Comparison of ENCODE assay signal across 19 cellular contexts in genomic region chr10:86659161-86659691, GRCh38. TPM values are rescaled to one million over a fixed set of nuclear protein-coding genes. Genes with fewer than 3 reads are reported as not detected.
"Had no signal": no experiment of that assay in that cellular context is flagged by ENCODE, and none has a peak within 500 bp of the region (broad histone marks: within the 10 kb centered on the region; RNA-seq: fewer than 3 reads in every experiment).

No MANE protein-coding gene starts in this region.

- H3K4me1 Mint-ChIP-seq: activated CD4-positive, alpha-beta T cell treated with anti-CD3 and anti-CD28 coated beads, Interleukin-2, amount 10 ng/mL, durations not matched to agents 7 days and 5 days; activated naive CD8-positive, alpha-beta T cell treated with anti-CD3 and anti-CD28 coated beads, Interleukin-2, amount 10 ng/mL, durations not matched to agents 7 days and 5 days; stimulated activated effector memory CD8-positive, alpha-beta T cell treated with anti-CD3 and anti-CD28 coated beads, Interleukin-12 subunit alpha, Interleukin-12 subunit beta, amount 100 ng/mL, for 72 hours had no signal

- DNase-seq: activated CD4-positive, alpha-beta T cell treated with anti-CD3 and anti-CD28 coated beads, Interleukin-2, amount 10 ng/mL, durations not matched to agents 7 days and 5 days; activated CD4-positive, CD25-positive, alpha-beta regulatory T cell; activated CD8-positive, alpha-beta memory T cell treated with anti-CD3 and anti-CD28 coated beads, Interleukin-2, amount 50 U/mL, for 48 hours; activated naive CD4-positive, alpha-beta T cell; activated naive CD8-positive, alpha-beta T cell treated with anti-CD3 and anti-CD28 coated beads, Interleukin-2, amount 10 ng/mL, durations not matched to agents 7 days and 5 days; activated T-cell treated with anti-CD3 and anti-CD28 coated beads, Interleukin-2, amount 50 U/mL, for 72 hours; anterior cingulate cortex; cerebellar nuclear complex; dermis blood vessel endothelial cell; nucleus accumbens; stimulated activated CD4-positive, alpha-beta T cell treated with anti-CD3 and anti-CD28 coated beads, Interleukin-12 subunit alpha, Interleukin-12 subunit beta, amount 100 ng/mL, for 4 hours; SW 1271 had no signal

- ATAC-seq: activated T-cell treated with anti-CD3 and anti-CD28 coated beads, Interleukin-2, amount 50 U/mL, for 72 hours; natural killer cell treated with Interleukin-12 subunit alpha and Interleukin-12 subunit beta and Interleukin-15 and Interleukin-18, amount 100 ng/mL, for 72 hours; stimulated activated effector memory CD8-positive, alpha-beta T cell treated with anti-CD3 and anti-CD28 coated beads, Interleukin-12 subunit alpha, Interleukin-12 subunit beta, amount 100 ng/mL, for 72 hours had no signal

- H3K27me3 Mint-ChIP-seq: activated CD4-positive, alpha-beta T cell treated with anti-CD3 and anti-CD28 coated beads, Interleukin-2, amount 10 ng/mL, durations not matched to agents 7 days and 5 days; activated naive CD8-positive, alpha-beta T cell treated with anti-CD3 and anti-CD28 coated beads, Interleukin-2, amount 10 ng/mL, durations not matched to agents 7 days and 5 days; natural killer cell treated with Interleukin-12 subunit alpha and Interleukin-12 subunit beta and Interleukin-15 and Interleukin-18, amount 100 ng/mL, for 72 hours had no signal

- H3K27ac Mint-ChIP-seq: activated CD4-positive, alpha-beta T cell treated with anti-CD3 and anti-CD28 coated beads, Interleukin-2, amount 10 ng/mL, durations not matched to agents 7 days and 5 days; activated naive CD8-positive, alpha-beta T cell treated with anti-CD3 and anti-CD28 coated beads, Interleukin-2, amount 10 ng/mL, durations not matched to agents 7 days and 5 days; activated T-cell treated with anti-CD3 and anti-CD28 coated beads, Interleukin-2, amount 50 U/mL, for 72 hours; natural killer cell treated with Interleukin-12 subunit alpha and Interleukin-12 subunit beta and Interleukin-15 and Interleukin-18, amount 100 ng/mL, for 72 hours; stimulated activated effector memory CD8-positive, alpha-beta T cell treated with anti-CD3 and anti-CD28 coated beads, Interleukin-12 subunit alpha, Interleukin-12 subunit beta, amount 100 ng/mL, for 72 hours had no signal

- H3K4me3 Mint-ChIP-seq: activated CD4-positive, alpha-beta T cell treated with anti-CD3 and anti-CD28 coated beads, Interleukin-2, amount 10 ng/mL, durations not matched to agents 7 days and 5 days; activated naive CD8-positive, alpha-beta T cell treated with anti-CD3 and anti-CD28 coated beads, Interleukin-2, amount 10 ng/mL, durations not matched to agents 7 days and 5 days; activated T-cell treated with anti-CD3 and anti-CD28 coated beads, Interleukin-2, amount 50 U/mL, for 72 hours; natural killer cell treated with Interleukin-12 subunit alpha and Interleukin-12 subunit beta and Interleukin-15 and Interleukin-18, amount 100 ng/mL, for 72 hours; stimulated activated effector memory CD8-positive, alpha-beta T cell treated with anti-CD3 and anti-CD28 coated beads, Interleukin-12 subunit alpha, Interleukin-12 subunit beta, amount 100 ng/mL, for 72 hours had no signal

- H3K9me3 Mint-ChIP-seq: activated CD4-positive, alpha-beta T cell treated with anti-CD3 and anti-CD28 coated beads, Interleukin-2, amount 10 ng/mL, durations not matched to agents 7 days and 5 days; activated naive CD8-positive, alpha-beta T cell treated with anti-CD3 and anti-CD28 coated beads, Interleukin-2, amount 10 ng/mL, durations not matched to agents 7 days and 5 days; activated T-cell treated with anti-CD3 and anti-CD28 coated beads, Interleukin-2, amount 50 U/mL, for 72 hours; natural killer cell treated with Interleukin-12 subunit alpha and Interleukin-12 subunit beta and Interleukin-15 and Interleukin-18, amount 100 ng/mL, for 72 hours; stimulated activated effector memory CD8-positive, alpha-beta T cell treated with anti-CD3 and anti-CD28 coated beads, Interleukin-12 subunit alpha, Interleukin-12 subunit beta, amount 100 ng/mL, for 72 hours had no signal

- H3K36me3 Mint-ChIP-seq: activated naive CD8-positive, alpha-beta T cell treated with anti-CD3 and anti-CD28 coated beads, Interleukin-2, amount 10 ng/mL, durations not matched to agents 7 days and 5 days; natural killer cell treated with Interleukin-12 subunit alpha and Interleukin-12 subunit beta and Interleukin-15 and Interleukin-18, amount 100 ng/mL, for 72 hours; stimulated activated effector memory CD8-positive, alpha-beta T cell treated with anti-CD3 and anti-CD28 coated beads, Interleukin-12 subunit alpha, Interleukin-12 subunit beta, amount 100 ng/mL, for 72 hours had no signal

RNA-seq across cellular contexts. Expression of gene OPN4, which starts 4.9 kb away (rescaled TPM):
- total RNA-seq: activated CD4-positive, alpha-beta T cell treated with anti-CD3 and anti-CD28 coated beads, Interleukin-2, amount 10 ng/mL, durations not matched to agents 7 days and 5 days; activated naive CD8-positive, alpha-beta T cell treated with anti-CD3 and anti-CD28 coated beads, Interleukin-2, amount 10 ng/mL, durations not matched to agents 7 days and 5 days; activated T-cell treated with anti-CD3 and anti-CD28 coated beads, Interleukin-2, amount 50 U/mL, for 72 hours; dermis blood vessel endothelial cell; epithelial cell of proximal tubule; frontal cortex; liver; mesenteric fat pad; natural killer cell treated with Interleukin-12 subunit alpha and Interleukin-12 subunit beta and Interleukin-15 and Interleukin-18, amount 100 ng/mL, for 72 hours; T-helper 2 cell treated with Interferon-gamma antibody and Interleukin-4, amounts not matched to agents 100 ng/mL and 5 ng/mL, for 36 hours had no signal
- polyA plus RNA-seq: liver had no signal

RNA-seq across cellular contexts. Expression of gene LDB3, which starts 9.1 kb away (rescaled TPM):
- total RNA-seq: activated naive CD8-positive, alpha-beta T cell treated with anti-CD3 and anti-CD28 coated beads, Interleukin-2, amount 10 ng/mL, durations not matched to agents 7 days and 5 days; dermis blood vessel endothelial cell; epithelial cell of proximal tubule; natural killer cell treated with Interleukin-12 subunit alpha and Interleukin-12 subunit beta and Interleukin-15 and Interleukin-18, amount 100 ng/mL, for 72 hours had no signal
